In the genomic region with DNA sequence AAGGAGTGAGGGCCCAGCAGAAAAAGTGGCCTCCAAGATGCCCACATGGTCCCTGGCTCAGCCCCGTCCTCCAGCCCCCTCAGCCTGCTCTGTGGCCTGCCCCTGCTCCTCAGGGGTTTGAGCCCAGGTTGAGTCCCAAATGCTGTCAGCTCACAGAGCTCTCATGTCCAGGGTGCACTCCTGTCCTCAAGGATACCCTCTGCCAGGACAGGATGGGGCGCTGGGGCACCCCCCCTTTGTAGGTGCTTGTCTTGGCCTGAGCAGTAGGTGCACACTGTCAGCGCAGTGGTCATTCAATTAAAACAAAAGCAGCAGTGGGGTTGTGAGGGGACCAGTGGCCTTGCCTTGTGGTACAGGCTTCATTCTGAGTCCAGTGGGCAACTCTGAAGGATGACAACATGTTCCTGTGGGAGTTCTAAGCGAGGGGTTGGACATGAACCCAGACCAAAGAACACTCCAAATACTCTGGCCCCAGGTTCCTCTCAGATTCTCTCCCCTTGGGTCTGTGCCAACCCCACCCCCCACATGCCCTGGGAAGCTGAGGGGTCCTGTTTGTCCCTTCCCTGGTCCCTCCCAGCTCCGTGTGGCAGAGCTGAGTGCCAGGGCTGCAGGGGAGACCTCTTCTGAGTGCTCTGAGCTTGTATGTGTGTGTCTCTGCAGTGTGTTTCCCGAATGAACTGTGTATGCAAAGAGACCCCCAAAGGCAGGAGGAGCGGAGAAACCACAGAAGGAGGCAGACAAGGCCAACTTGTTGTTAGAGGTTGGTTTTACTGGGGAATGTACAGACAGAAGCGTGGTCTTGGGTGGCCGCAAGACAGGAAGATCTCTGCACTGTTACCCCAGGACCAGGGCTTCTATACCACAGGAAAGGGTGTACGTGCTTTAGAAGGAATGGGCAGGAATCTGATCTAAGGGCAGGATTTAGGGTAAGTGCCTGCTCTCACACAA, we compare ENCODE assay signal across 16 cellular contexts.
A peak's percentile ranks its signal among the peaks of the same experiment; 100 is the strongest.
DNase-seq lines count a peak whose midpoint lies in the region; ATAC-seq, FAIRE-seq and TF ChIP-seq lines count a peak whose summit lies in the region.
"Had no signal": no experiment of that assay in that cellular context is flagged by ENCODE, and none has a peak within 500 bp of the region (broad histone marks: within the 10 kb centered on the region; RNA-seq: fewer than 3 reads in every experiment).

No MANE protein-coding gene starts in this region.

- H3K4me1 ChIP-seq in adipocyte (ENCODE audit: control insufficient read depth, insufficient read depth, low read length) (peaks cover 17% of the 10 kb centered on the region), mucosa of descending colon (ENCODE audit: low read depth) (no peaks in the 10 kb centered on the region), H9 (ENCODE audit: insufficient read depth, low read length) (no peaks in the 10 kb centered on the region)
- H3K4me1 ChIP-seq: ascending aorta had no signal

- no peak overlapping the region for H3K4ac ChIP-seq in H9 (ENCODE audit: low read depth, low read length)

- no peak overlapping the region for H3K23ac ChIP-seq in H9 (ENCODE audit: insufficient read length, low read depth, low read length)

- no peak overlapping the region for H3K4me3 Mint-ChIP-seq in type B pancreatic cell
- no peak overlapping the region for H3K4me3 Mint-ChIP-seq in H9
- H3K4me3 Mint-ChIP-seq: neural crest cell had no signal

- no peak overlapping the region for H3T11ph ChIP-seq in H9 (ENCODE audit: low read length)

- no peak overlapping the region for H3K27ac ChIP-seq in H9 (ENCODE audit: insufficient read length, low read depth, low read length)
- H3K27ac ChIP-seq: ascending aorta had no signal

- H3K27me3 Mint-ChIP-seq in type B pancreatic cell (no peaks in the 10 kb centered on the region), H9 (ENCODE audit: low read depth) (peaks cover 7% of the 10 kb centered on the region)

- no peaks in the 10 kb centered on the region for H4K20me1 ChIP-seq in H9 (ENCODE audit: control insufficient read depth, insufficient read depth, insufficient read length)

- H3K9me3 ChIP-seq in adipocyte (ENCODE audit: control insufficient read depth, low read length) (peaks cover 15% of the 10 kb centered on the region), mucosa of descending colon (peaks cover 15% of the 10 kb centered on the region), H9 (ENCODE audit: control insufficient read depth, low read depth, low read length) (peaks cover 12% of the 10 kb centered on the region)

- no peak for ATAC-seq in left ventricle myocardium superior
- ATAC-seq in mucosa of descending colon, result peak; percentile 12

- no peaks in the 10 kb centered on the region for H3K79me2 ChIP-seq in H9 (ENCODE audit: insufficient read depth, low read length)

- H3K27ac Mint-ChIP-seq in type B pancreatic cell, result peak overlapping the region; percentile 19
- H3K27ac Mint-ChIP-seq in H9, result peak overlapping the region in 1 of 3 experiments; percentile 79; a peak in 1 of 7 replicates

- no peak overlapping the region for H2BK15ac ChIP-seq in H9 (ENCODE audit: low read depth, low read length)

- no peak overlapping the region for H4K8ac ChIP-seq in H9 (replicated peaks; ENCODE audit: insufficient read length, low read depth, low read length)

- H3K9ac ChIP-seq in adipocyte (ENCODE audit: low read length) (peak overlapping the region; percentile 52), H9 (ENCODE audit: extremely low read depth, insufficient read length, low read length) (no peak overlapping the region)

- no peaks in the 10 kb centered on the region for H3K79me1 ChIP-seq in H9 (ENCODE audit: insufficient read depth, low read depth, low read length, poor library complexity, severe bottlenecking)

- no CpG with 5 or more reads among the region's 10 CpGs for WGBS in H9 (ENCODE audit: extremely low coverage, insufficient read length, low lambda C conversion rate)

- no peak overlapping the region for H3K56ac ChIP-seq in H9 (ENCODE audit: insufficient read length, low read depth, low read length)

- H2AFZ ChIP-seq in H9 (ENCODE audit: low read length), result no peak overlapping the region

- peaks cover 4% of the 10 kb centered on the region for H3K9me3 Mint-ChIP-seq in type B pancreatic cell
- H3K9me3 Mint-ChIP-seq in H9, result peaks cover 23 to 24% of the 10 kb centered on the region in 2 experiments
- H3K9me3 Mint-ChIP-seq: neural crest cell had no signal

- no peak overlapping the region for H2BK5ac ChIP-seq in H9 (ENCODE audit: insufficient read length, low read length)

- no peak overlapping the region for H2BK12ac ChIP-seq in H9 (ENCODE audit: insufficient read length, low read depth, low read length)

- no peaks in the 10 kb centered on the region for H3K36me3 ChIP-seq in adipocyte (ENCODE audit: control insufficient read depth, insufficient read depth, low read length, severe bottlenecking)
- no peaks in the 10 kb centered on the region for H3K36me3 ChIP-seq in mucosa of descending colon (ENCODE audit: low read depth)
- H3K36me3 ChIP-seq: ascending aorta, gastroesophageal sphincter had no signal

- H4K91ac ChIP-seq in H9 (ENCODE audit: insufficient read length, low read depth, low read length), result no peak overlapping the region

- H2AK5ac ChIP-seq in H9 (ENCODE audit: insufficient read length, low read length), result no peak overlapping the region

- H3K4me2 ChIP-seq in H9 (ENCODE audit: insufficient read depth, insufficient read length, low read length), result no peak overlapping the region

- TF ChIP-seq CTCF in mucosa of descending colon (IDR thresholded peaks at IDR 0.05) (no peak), type B pancreatic cell (conservative IDR thresholded peaks at IDR 0.05) (no peak), H9 (conservative IDR thresholded peaks at IDR 0.05) (no peak)

- H4K5ac ChIP-seq in H9 (ENCODE audit: insufficient read length, low read depth, low read length), result no peak overlapping the region

- H2BK20ac ChIP-seq in H9 (ENCODE audit: low read depth, low read length, poor library complexity, severe bottlenecking), result no peak overlapping the region

- no peak overlapping the region for H2BK120ac ChIP-seq in H9 (ENCODE audit: low read depth, low read length, poor library complexity, severe bottlenecking)

- no peak overlapping the region for H3K14ac ChIP-seq in H9 (ENCODE audit: insufficient read depth, low read length)

- peak overlapping the region; percentile 49 for H3K4me3 ChIP-seq in adipocyte (ENCODE audit: low read length)
- no peak overlapping the region for H3K4me3 ChIP-seq in mucosa of descending colon

- DNase-seq in cardiac septum (ENCODE audit: low spot score) (peak; percentile 70), left ventricle myocardium superior (no peak), adipocyte (ENCODE audit: low read depth) (no peak), mucosa of descending colon (no peak), type B pancreatic cell (ENCODE audit: extremely low spot score, unreplicated experiment) (peak; percentile 65), EL (no peak), H9 (no peak), RCC 7860 (ENCODE audit: low spot score) (no peak)
- DNase-seq: activated CD4-positive, CD25-positive, alpha-beta regulatory T cell treated with anti-CD3 and anti-CD28 coated beads, Interleukin-2, amount 50 U/mL, for 72 hours; activated naive CD4-positive, alpha-beta T cell; CD8-positive, alpha-beta memory T cell; SHP77 had no signal

- intact Hi-C loops in cardiac septum (cut with DNase I) (no loop called here), left ventricle myocardium superior (cut with micrococcal nuclease) (no loop called here), mucosa of descending colon (cut with DNase I, micrococcal nuclease) (no loop called here)

- H3K36me3 Mint-ChIP-seq in type B pancreatic cell (no peaks in the 10 kb centered on the region), H9 (ENCODE audit: insufficient read depth in 1 of 3, low read depth in 3 of 3) (peaks cover 12 to 21% (median 14%) of the 10 kb centered on the region in 3 experiments)
- H3K36me3 Mint-ChIP-seq: CD8-positive, alpha-beta memory T cell had no signal

- H3K27me3 ChIP-seq in adipocyte (replicated peaks; ENCODE audit: control insufficient read depth, insufficient read depth, low read length), result no peaks in the 10 kb centered on the region
- H3K27me3 ChIP-seq in H9 (ENCODE audit: insufficient read depth, low read length), result no peaks in the 10 kb centered on the region
- H3K27me3 ChIP-seq: ascending aorta had no signal

- H3K4me1 Mint-ChIP-seq in type B pancreatic cell (ENCODE audit: unreplicated experiment) (peaks cover 19% of the 10 kb centered on the region), H9 (peaks cover 5 to 12% of the 10 kb centered on the region in 2 experiments)

- no peak for FAIRE-seq in RCC 7860 (lab: Jason Lieb, UNC)
- FAIRE-seq: endothelial cell of umbilical vein had no signal

- H3K18ac ChIP-seq in H9 (ENCODE audit: insufficient read length, low read depth, low read length), result no peak overlapping the region

- no peaks in the 10 kb centered on the region for H3K23me2 ChIP-seq in H9 (ENCODE audit: insufficient read length, low read depth, low read length, poor library complexity, severe bottlenecking)

Comparison
In these comparisons a context has a peak if more than half of its experiments do, and no peak if none do; other contexts are left out.
1. DNase-seq: peak in cardiac septum (single experiment) and type B pancreatic cell (single experiment); none in left ventricle myocardium superior (single experiment), adipocyte (single experiment), mucosa of descending colon (0 of 3), EL (single experiment), H9 (single experiment) and RCC 7860 (single experiment).